In genomic region chr7:129053938-129054437, GRCh38 we compare ENCODE assay signal across 8 cellular contexts. TPM values are rescaled to one million over a fixed set of nuclear protein-coding genes. Genes with fewer than 3 reads are reported as not detected.
DNase-seq lines count a peak whose midpoint lies in the region; ATAC-seq lines count a peak whose summit lies in the region.

No MANE protein-coding gene starts in this region.

- peak overlapping the region; percentile 99 for H3K4me3 ChIP-seq in CD4-positive, CD25-positive, alpha-beta regulatory T cell (ENCODE audit: low read depth, low read length)
- H3K4me3 ChIP-seq in HUES6 (ENCODE audit: low read depth, low read length) (peak overlapping the region; percentile 97), thymus (ENCODE audit: low read length) (peak overlapping the region; percentile 60)

- WGBS in thymus = 1% methylated on average over 10 of the region's 10 CpGs

- peak overlapping the region; percentile 97 for H3K9ac ChIP-seq in HUES6 (ENCODE audit: low read length)

- H3K9me3 Mint-ChIP-seq in CD4-positive, CD25-positive, alpha-beta regulatory T cell = peaks cover 0 to 2% (median 0%) of the 10 kb centered on the region in 7 donors

- H3K27me3 ChIP-seq in CD4-positive, CD25-positive, alpha-beta regulatory T cell (ENCODE audit: control insufficient read depth, insufficient read depth, low read length) = peaks cover 3% of the 10 kb centered on the region
- H3K27me3 ChIP-seq in HUES6 (ENCODE audit: control insufficient read depth, insufficient read depth, low read length) (no peaks in the 10 kb centered on the region), layer of hippocampus (ENCODE audit: control insufficient read depth, insufficient read depth, low read length) (no peaks in the 10 kb centered on the region), thymus (ENCODE audit: control insufficient read depth, insufficient read depth) (no peaks in the 10 kb centered on the region)

- ATAC-seq in CD4-positive, CD25-positive, alpha-beta regulatory T cell (ENCODE audit: low read depth in 2 of 2) = no peak
- ATAC-seq in HG02840 (IDR thresholded peaks at IDR 0.05; ENCODE audit: low FRiP score, unreplicated experiment) = no peak

- peak overlapping the region; percentile 92 for H3K27ac ChIP-seq in CD4-positive, CD25-positive, alpha-beta regulatory T cell (ENCODE audit: insufficient read depth, low read length, poor library complexity, severe bottlenecking)
- H3K27ac ChIP-seq in HUES6 (ENCODE audit: low read depth, low read length) (peak overlapping the region; percentile 94; the same call in 1 of the 2 replicates), angular gyrus (ENCODE audit: low read depth, low read length) (peak overlapping the region; percentile 97), layer of hippocampus (ENCODE audit: low read depth, low read length) (peak overlapping the region; percentile 96), thymus (ENCODE audit: low read depth) (peak overlapping the region; percentile 98)

- H3K36me3 ChIP-seq in CD4-positive, CD25-positive, alpha-beta regulatory T cell (ENCODE audit: control insufficient read depth, insufficient read depth, low read length) = peaks cover 11% of the 10 kb centered on the region
- H3K36me3 ChIP-seq in HUES6 (ENCODE audit: control insufficient read depth, insufficient read depth, low read length) = peaks cover 7% of the 10 kb centered on the region; the same call in 1 of the 2 replicates
- no peaks in the 10 kb centered on the region for H3K36me3 ChIP-seq in thymus (ENCODE audit: control insufficient read depth, insufficient read depth)

- H3K9me3 ChIP-seq in CD4-positive, CD25-positive, alpha-beta regulatory T cell (ENCODE audit: control insufficient read depth in 2 of 2, low read length in 2 of 2) = no peaks in the 10 kb centered on the region
- H3K9me3 ChIP-seq in HUES6 (ENCODE audit: control insufficient read depth, insufficient read depth, low read depth, low read length) (no peaks in the 10 kb centered on the region), thymus (ENCODE audit: control insufficient read depth) (no peaks in the 10 kb centered on the region)

- H3K36me3 Mint-ChIP-seq in CD4-positive, CD25-positive, alpha-beta regulatory T cell = peaks cover 14% of the 10 kb centered on the region

- peak overlapping the region; percentile 96 to 99 (median 97) for H3K4me3 Mint-ChIP-seq in CD4-positive, CD25-positive, alpha-beta regulatory T cell

- H3K4me1 Mint-ChIP-seq in CD4-positive, CD25-positive, alpha-beta regulatory T cell = peaks cover 23 to 54% (median 37%) of the 10 kb centered on the region in 4 donors

- H3K27me3 Mint-ChIP-seq in CD4-positive, CD25-positive, alpha-beta regulatory T cell = peaks cover 8% of the 10 kb centered on the region

- no peak for DNase-seq in CD4-positive, CD25-positive, alpha-beta regulatory T cell
- DNase-seq in NCI-H774 (lab: John Stamatoyannopoulos, UW) (no peak), Ammon's horn (ENCODE audit: low spot score) (no peak)

- H3K27ac Mint-ChIP-seq in CD4-positive, CD25-positive, alpha-beta regulatory T cell = peak overlapping the region; percentile 96 to 99 (median 99)

- peaks cover 53% of the 10 kb centered on the region for H3K4me1 ChIP-seq in CD4-positive, CD25-positive, alpha-beta regulatory T cell (ENCODE audit: control insufficient read depth, insufficient read depth, low read length, poor library complexity, severe bottlenecking)
- peaks cover 16% of the 10 kb centered on the region; the same call in 1 of the 2 replicates for H3K4me1 ChIP-seq in HUES6 (ENCODE audit: control insufficient read depth, insufficient read depth, low read length)
- H3K4me1 ChIP-seq in thymus (ENCODE audit: control insufficient read depth, insufficient read depth, low read length) = peaks cover 2% of the 10 kb centered on the region

RNA-seq across cellular contexts. Expression of gene TNPO3, which starts 0.9 kb away (rescaled TPM):
- 31.6 TPM for total RNA-seq in CD4-positive, CD25-positive, alpha-beta regulatory T cell
- 10 to 100 TPM; 34.6 to 48.8 (median 37.3) TPM for polyA plus RNA-seq in CD4-positive, CD25-positive, alpha-beta regulatory T cell
- 17.2 TPM for polyA plus RNA-seq in thymus
